ENCODE assay signal across 9 cellular contexts in genomic region chr20:62356143-62356947, GRCh38. TPM values are rescaled to one million over a fixed set of nuclear protein-coding genes. Genes with fewer than 3 reads are reported as not detected.
A peak's percentile ranks its signal among the peaks of the same experiment; 100 is the strongest.
DNase-seq lines count a peak whose midpoint lies in the region; ATAC-seq and TF ChIP-seq lines count a peak whose summit lies in the region.
"Had no signal": no experiment of that assay in that cellular context is flagged by ENCODE, and none has a peak within 500 bp of the region (broad histone marks: within the 10 kb centered on the region; RNA-seq: fewer than 3 reads in every experiment).

No MANE protein-coding gene starts in this region.

- DNase-seq in cerebellum (ENCODE audit: low spot score) = peak; percentile 73
- DNase-seq in lung (ENCODE audit: low spot score) = no peak
- no peak for DNase-seq in foreskin melanocyte
- DNase-seq in SKM-1 treated with dmso at 0.1 percent for 144 hours (lab: John Stamatoyannopoulos, UW; ENCODE audit: unreplicated experiment) = no peak
- DNase-seq: activated CD8-positive, alpha-beta memory T cell treated with anti-CD3 and anti-CD28 coated beads, Interleukin-2, amount 50 U/mL, for 48 hours had no signal

- ATAC-seq in lung (ENCODE audit: insufficient read depth, low FRiP score) (no peak), GM21737 (IDR thresholded peaks at IDR 0.05; ENCODE audit: unreplicated experiment) (no peak), GM21529 (IDR thresholded peaks at IDR 0.05; ENCODE audit: unreplicated experiment) (no peak)

- H3K36me3 ChIP-seq in HUES64 (ENCODE audit: insufficient read depth, low read length) = peaks cover 35% of the 10 kb centered on the region
- peaks cover 5 to 24% of the 10 kb centered on the region in 2 donors for H3K36me3 ChIP-seq in lung (ENCODE audit: control insufficient read depth in 2 of 2, insufficient read depth in 2 of 2, low read length in 2 of 2)
- H3K36me3 ChIP-seq in subcutaneous abdominal adipose tissue (ENCODE audit: control insufficient read depth in 5 of 5, insufficient read depth in 5 of 5, low read length in 5 of 5) = peaks cover 0 to 13% (median 9%) of the 10 kb centered on the region in 5 donors

- H3K9ac ChIP-seq in HUES64 (ENCODE audit: low read depth, low read length) (peak overlapping the region; percentile 35), subcutaneous abdominal adipose tissue (ENCODE audit: low read length in 5 of 5) (peak overlapping the region in 4 of 5 donors; percentile 13 to 71 (median 60))

- H3K27ac ChIP-seq in HUES64 (ENCODE audit: low read depth, low read length) = peak overlapping the region; percentile 65
- peak overlapping the region; percentile 87 to 91 for H3K27ac ChIP-seq in lung (ENCODE audit: low read depth in 1 of 2, low read length in 1 of 2)
- H3K27ac ChIP-seq in subcutaneous abdominal adipose tissue (ENCODE audit: low read depth, low read length) = peak overlapping the region; percentile 92

- WGBS in HUES64 = 70% methylated on average over 34 of the region's 34 CpGs
- 49 to 59% methylated on average over 34 of the region's 34 CpGs for WGBS in lung, 2 donors

- TF ChIP-seq CTCF in lung (IDR thresholded peaks at IDR 0.05; ENCODE audit: control extremely low read depth, extremely low read depth) = no peak

- H3K4me1 ChIP-seq in HUES64 (ENCODE audit: insufficient read depth, low read length) (peaks cover 35% of the 10 kb centered on the region), lung (ENCODE audit: control insufficient read depth in 2 of 2, insufficient read depth in 2 of 2, low read length in 2 of 2) (peaks cover 20 to 47% of the 10 kb centered on the region in 2 donors), subcutaneous abdominal adipose tissue (ENCODE audit: control insufficient read depth in 5 of 5, insufficient read depth in 5 of 5, low read length in 5 of 5) (peaks cover 5 to 73% (median 66%) of the 10 kb centered on the region in 5 donors)

- no peaks in the 10 kb centered on the region for H3K9me3 ChIP-seq in HUES64 (ENCODE audit: insufficient read depth, low read depth, low read length)
- H3K9me3 ChIP-seq in lung (ENCODE audit: control insufficient read depth in 2 of 2, insufficient read depth in 1 of 2, low read length in 1 of 2) = no peaks in the 10 kb centered on the region
- H3K9me3 ChIP-seq in subcutaneous abdominal adipose tissue (ENCODE audit: control insufficient read depth in 5 of 5, low read length in 5 of 5) = no peaks in the 10 kb centered on the region

- H3K27me3 ChIP-seq in HUES64 (ENCODE audit: insufficient read depth, low read length) (no peaks in the 10 kb centered on the region), lung (ENCODE audit: control insufficient read depth, insufficient read depth) (no peaks in the 10 kb centered on the region), subcutaneous abdominal adipose tissue (ENCODE audit: control insufficient read depth in 5 of 5, insufficient read depth in 4 of 5, low read length in 5 of 5) (no peaks in the 10 kb centered on the region)

- H3K4me3 ChIP-seq in HUES64 (ENCODE audit: low read length) (no peak overlapping the region), lung (no peak overlapping the region), subcutaneous abdominal adipose tissue (ENCODE audit: low read depth in 1 of 5, low read length in 5 of 5) (peak overlapping the region in 4 of 5 donors; percentile 36 to 50 (median 42))

RNA-seq across cellular contexts. Expression of gene LAMA5, which starts 10.8 kb away (rescaled TPM):
- polyA plus RNA-seq in HUES64 (2013, experiment 1 of 2) = 53.2 TPM
- 64.5 TPM for polyA plus RNA-seq in HUES64 (2013, experiment 2 of 2)
- total RNA-seq in cerebellum = 24.6 TPM
- 100 to 1,000 TPM; 209 to 315 TPM for total RNA-seq in lung
- 100 to 1,000 TPM; 116 to 279 TPM for polyA plus RNA-seq in lung

RNA-seq across cellular contexts. Expression of gene RPS21, which starts 30.6 kb away (rescaled TPM):
- polyA plus RNA-seq in HUES64 (2013, experiment 1 of 2) = 1,380 TPM
- polyA plus RNA-seq in HUES64 (2013, experiment 2 of 2) = 1,333 TPM
- total RNA-seq in cerebellum (422 TPM), lung (1,000 to 10,000 TPM in 1 of 2 donors, 100 to 1,000 TPM in 1; 222 to 1,251 TPM)
- polyA plus RNA-seq in lung = 1,000 to 10,000 TPM; 4,051 to 4,827 TPM

RNA-seq across cellular contexts. Expression of gene CABLES2, which starts 50.7 kb away (rescaled TPM):
- 8.8 TPM for polyA plus RNA-seq in HUES64 (2013, experiment 1 of 2)
- polyA plus RNA-seq in HUES64 (2013, experiment 2 of 2) = 9.9 TPM
- total RNA-seq in cerebellum = 5.4 TPM
- total RNA-seq in lung = 1 to 10 TPM; 3.5 to 4.4 TPM
- 1 to 10 TPM; 1.9 to 3.7 TPM for polyA plus RNA-seq in lung

RNA-seq across cellular contexts. Expression of gene ADRM1, which starts 53.5 kb away (rescaled TPM):
- 130 TPM for polyA plus RNA-seq in HUES64 (2013, experiment 1 of 2)
- polyA plus RNA-seq in HUES64 (2013, experiment 2 of 2) = 111 TPM
- total RNA-seq in cerebellum (21.6 TPM), lung (100 to 1,000 TPM in 1 of 2 donors, 10 to 100 TPM in 1; 43.1 to 104 TPM)
- polyA plus RNA-seq in lung = 100 to 1,000 TPM; 108 to 140 TPM

Comparison
In these comparisons a context has a peak if more than half of its experiments do, and no peak if none do; other contexts are left out.
1. H3K4me3 ChIP-seq: peak in subcutaneous abdominal adipose tissue (4 of 5); none in HUES64 (single experiment) and lung (single experiment).
2. Peak in every context shown above with its lines, with median percentiles within 50 percentile points of each other: H3K27ac ChIP-seq.